In the genomic region with DNA sequence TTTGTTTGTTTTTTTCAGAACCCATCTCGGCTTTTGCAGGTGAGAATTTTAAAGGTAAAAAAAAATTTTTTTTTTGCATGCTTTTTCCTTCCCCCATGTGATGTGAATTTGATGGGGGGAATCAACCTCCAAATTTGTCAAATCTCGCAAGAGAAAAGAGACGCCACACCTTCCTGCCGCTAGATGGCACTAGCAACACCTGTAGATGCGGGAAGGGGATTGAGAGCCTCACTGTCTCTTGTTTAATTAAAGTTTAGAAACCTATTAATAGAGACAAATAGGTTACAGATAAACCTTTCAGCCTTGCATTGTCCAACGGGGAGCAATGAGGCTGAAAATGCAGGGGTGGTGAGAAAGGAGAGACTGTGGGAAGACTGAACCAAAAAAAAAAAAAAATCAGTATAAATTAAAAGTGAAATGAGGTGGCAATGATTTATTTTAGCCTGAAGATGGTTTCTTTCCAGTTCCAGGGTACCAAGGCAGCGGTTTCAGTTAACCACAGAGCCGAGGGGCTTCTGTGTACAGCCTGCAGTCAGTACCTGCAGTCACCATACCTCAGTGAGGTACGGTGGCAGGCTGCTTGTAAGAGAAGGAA, we compare ENCODE assay signal across 8 cellular contexts.
DNase-seq lines count a peak whose midpoint lies in the region; ATAC-seq and TF ChIP-seq lines count a peak whose summit lies in the region.

No MANE protein-coding gene starts in this region.

- no peak overlapping the region for H3K27ac ChIP-seq in Karpas-422 (ENCODE audit: low read length)
- H3K27ac ChIP-seq in hepatocyte: peak overlapping the region; percentile 35
- no peak overlapping the region for H3K27ac ChIP-seq in spleen

- H3K4me3 ChIP-seq in Karpas-422 (ENCODE audit: low read length) (no peak overlapping the region), hepatocyte (no peak overlapping the region), spleen (no peak overlapping the region)

- intact Hi-C loops in spleen (cut with DNase I; ENCODE audit: low total_unique reads): no loop called here

- H4K20me1 ChIP-seq in Karpas-422 (ENCODE audit: insufficient read depth, low read depth, low read length) (no peaks in the 10 kb centered on the region), hepatocyte (ENCODE audit: insufficient read depth, poor library complexity, severe bottlenecking) (no peaks in the 10 kb centered on the region)

- H3K4me1 ChIP-seq in Karpas-422 (ENCODE audit: low read length) (peaks cover 12% of the 10 kb centered on the region), hepatocyte (ENCODE audit: insufficient read depth) (peaks cover 53% of the 10 kb centered on the region), spleen (peaks cover 0 to 21% (median 5%) of the 10 kb centered on the region in 6 donors)

- no peaks in the 10 kb centered on the region for H3K9me2 ChIP-seq in Karpas-422 (replicated peaks; ENCODE audit: insufficient read depth, low read length)
- no peaks in the 10 kb centered on the region for H3K9me2 ChIP-seq in hepatocyte (replicated peaks; ENCODE audit: insufficient read depth)

- DNase-seq in ACHN (peak; percentile 65), Karpas-422 (peak; percentile 88), amygdala (lab: John Stamatoyannopoulos, UW) (peak in 36 of 56 donors; percentile 2 to 81 (median 20)), hepatocyte (ENCODE audit: low spot score) (peak; percentile 82), spleen (no peak)

- in situ Hi-C loops in ACHN (cut with HindIII; ENCODE audit: low pct_ligation_motif_present, low pct_unique_long_range_greater_than_20kb, low sequenced_read_pairs): no loop called here

- H3K9me3 ChIP-seq in Karpas-422 (ENCODE audit: low read length): no peaks in the 10 kb centered on the region
- no peaks in the 10 kb centered on the region for H3K9me3 ChIP-seq in hepatocyte (ENCODE audit: low read depth)
- H3K9me3 ChIP-seq in spleen: no peaks in the 10 kb centered on the region

- TF ChIP-seq POLR2A in spleen (IDR thresholded peaks at IDR 0.05): no peak

- WGBS in hepatocyte (ENCODE audit: low lambda C conversion rate, missing lambda C conversion rate): 25% methylated on average over 9 of the region's 9 CpGs
- 11 to 22% (median 18%) methylated on average over 9 of the region's 9 CpGs for WGBS in spleen, 5 donors

- H2AFZ ChIP-seq in Karpas-422 (ENCODE audit: low read length) (no peak overlapping the region), hepatocyte (no peak overlapping the region)

- H3K4me2 ChIP-seq in Karpas-422 (ENCODE audit: low read depth, low read length, poor library complexity, severe bottlenecking): no peak overlapping the region
- H3K4me2 ChIP-seq in hepatocyte: no peak overlapping the region

- H3K27me3 ChIP-seq in Karpas-422 (ENCODE audit: low read length): no peaks in the 10 kb centered on the region
- no peaks in the 10 kb centered on the region for H3K27me3 ChIP-seq in hepatocyte
- H3K27me3 ChIP-seq in spleen (replicated peaks in 1 of 7): peaks cover 0 to 29% (median 0%) of the 10 kb centered on the region in 7 donors

- TF ChIP-seq CTCF in GM12874 (IDR thresholded peaks at IDR 0.05; ENCODE audit: insufficient read depth, low read depth, low read length) (peak; percentile 88), hepatocyte (IDR thresholded peaks at IDR 0.05; ENCODE audit: poor library complexity) (peak; percentile 95), spleen (IDR thresholded peaks at IDR 0.05 in 8 of 11, conservative IDR thresholded peaks at IDR 0.05 in 3 of 11) (peak; percentile 36 to 82 (median 69))

- H3K79me2 ChIP-seq in Karpas-422 (ENCODE audit: low read length) (no peaks in the 10 kb centered on the region), hepatocyte (no peaks in the 10 kb centered on the region)

- H3K36me3 ChIP-seq in Karpas-422 (ENCODE audit: insufficient read depth, low read length): no peaks in the 10 kb centered on the region
- no peaks in the 10 kb centered on the region for H3K36me3 ChIP-seq in hepatocyte (replicated peaks; ENCODE audit: insufficient read depth, low read depth)
- peaks cover 0 to 18% (median 3%) of the 10 kb centered on the region in 6 donors for H3K36me3 ChIP-seq in spleen

- no peak overlapping the region for H3K9ac ChIP-seq in Karpas-422 (ENCODE audit: low read length)

- ATAC-seq in SK-N-SH treated with all-trans-retinoic acid at 6 μM for 48 hours (peak; percentile 50), HG03196 (IDR thresholded peaks at IDR 0.05; ENCODE audit: unreplicated experiment) (no peak)

TF ChIP-seq in SK-N-SH treated with all-trans-retinoic acid at 6 μM for 48 hours, 23 proteins besides CTCF, POLR2A, EP300 and RAD21:
- TF ChIP-seq GLIS3 (CRISPR knock-in tag; IDR thresholded peaks at IDR 0.05) (no peak), SNAI2 (CRISPR knock-in tag; IDR thresholded peaks at IDR 0.05) (no peak)
- TF ChIP-seq, protein P1, sequence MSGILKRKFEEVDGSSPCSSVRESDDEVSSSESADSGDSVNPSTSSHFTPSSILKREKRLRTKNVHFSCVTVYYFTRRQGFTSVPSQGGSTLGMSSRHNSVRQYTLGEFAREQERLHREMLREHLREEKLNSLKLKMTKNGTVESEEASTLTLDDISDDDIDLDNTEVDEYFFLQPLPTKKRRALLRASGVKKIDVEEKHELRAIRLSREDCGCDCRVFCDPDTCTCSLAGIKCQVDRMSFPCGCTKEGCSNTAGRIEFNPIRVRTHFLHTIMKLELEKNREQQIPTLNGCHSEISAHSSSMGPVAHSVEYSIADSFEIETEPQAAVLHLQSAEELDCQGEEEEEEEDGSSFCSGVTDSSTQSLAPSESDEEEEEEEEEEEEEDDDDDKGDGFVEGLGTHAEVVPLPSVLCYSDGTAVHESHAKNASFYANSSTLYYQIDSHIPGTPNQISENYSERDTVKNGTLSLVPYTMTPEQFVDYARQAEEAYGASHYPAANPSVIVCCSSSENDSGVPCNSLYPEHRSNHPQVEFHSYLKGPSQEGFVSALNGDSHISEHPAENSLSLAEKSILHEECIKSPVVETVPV (CRISPR knock-in tag; IDR thresholded peaks at IDR 0.05): no peak
- TF ChIP-seq, protein P2, sequence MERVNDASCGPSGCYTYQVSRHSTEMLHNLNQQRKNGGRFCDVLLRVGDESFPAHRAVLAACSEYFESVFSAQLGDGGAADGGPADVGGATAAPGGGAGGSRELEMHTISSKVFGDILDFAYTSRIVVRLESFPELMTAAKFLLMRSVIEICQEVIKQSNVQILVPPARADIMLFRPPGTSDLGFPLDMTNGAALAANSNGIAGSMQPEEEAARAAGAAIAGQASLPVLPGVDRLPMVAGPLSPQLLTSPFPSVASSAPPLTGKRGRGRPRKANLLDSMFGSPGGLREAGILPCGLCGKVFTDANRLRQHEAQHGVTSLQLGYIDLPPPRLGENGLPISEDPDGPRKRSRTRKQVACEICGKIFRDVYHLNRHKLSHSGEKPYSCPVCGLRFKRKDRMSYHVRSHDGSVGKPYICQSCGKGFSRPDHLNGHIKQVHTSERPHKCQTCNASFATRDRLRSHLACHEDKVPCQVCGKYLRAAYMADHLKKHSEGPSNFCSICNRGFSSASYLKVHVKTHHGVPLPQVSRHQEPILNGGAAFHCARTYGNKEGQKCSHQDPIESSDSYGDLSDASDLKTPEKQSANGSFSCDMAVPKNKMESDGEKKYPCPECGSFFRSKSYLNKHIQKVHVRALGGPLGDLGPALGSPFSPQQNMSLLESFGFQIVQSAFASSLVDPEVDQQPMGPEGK (CRISPR knock-in tag; IDR thresholded peaks at IDR 0.05; ENCODE audit: borderline replicate concordance): no peak
